Comparison of ENCODE assay signal across 7 cellular contexts in genomic region chr10:2315045-2315485, GRCh38.
DNase-seq lines count a peak whose midpoint lies in the region; TF ChIP-seq lines count a peak whose summit lies in the region.
"Not testable (repeated sequence)": the region's sequence is repeated elsewhere in the genome, so short reads cannot be mapped to it uniquely, and the experiment has no call there.

No MANE protein-coding gene starts in this region.

- intact Hi-C loops in esophagus muscularis mucosa (cut with DNase I); testis (cut with DNase I; ENCODE audit: low total_unique reads): not testable (repeated sequence)

- DNase-seq in DMS114 treated with DMSO at 0.1 percent for 48 hours (lab: John Stamatoyannopoulos, UW; ENCODE audit: unreplicated experiment) (peak; percentile 47), NCI-H2227 treated with DMSO at 0.1 percent for 48 hours (lab: John Stamatoyannopoulos, UW) (peak; percentile 2), NCI-H510A treated with DMSO at 0.1 percent for 48 hours (lab: John Stamatoyannopoulos, UW) (peak; percentile 14), SK-MEL-5 (ENCODE audit: low read depth, low spot score) (peak; percentile 54), esophagus muscularis mucosa (ENCODE audit: extremely low spot score) (peak; percentile 31), testis (peak; percentile 46)

- in situ Hi-C loops in SK-MEL-5 (cut with HindIII; ENCODE audit: low pct_unique_long_range_greater_than_20kb, low sequenced_read_pairs), result not testable (repeated sequence)

- not testable (repeated sequence) for TF ChIP-seq EP300 in Ishikawa (IDR thresholded peaks at IDR 0.05; ENCODE audit: borderline replicate concordance); esophagus muscularis mucosa (IDR thresholded peaks at IDR 0.05)

- H3K36me3 ChIP-seq in esophagus muscularis mucosa; testis (ENCODE audit: low read depth, missing control alignments): not testable (repeated sequence)

- H3K27me3 ChIP-seq in esophagus muscularis mucosa, testis: not testable (repeated sequence)

- not testable (repeated sequence) for TF ChIP-seq RAD21 in Ishikawa (IDR thresholded peaks at IDR 0.05; ENCODE audit: low read depth)

- TF ChIP-seq CTCF in esophagus muscularis mucosa (IDR thresholded peaks at IDR 0.05); testis (IDR thresholded peaks at IDR 0.05): not testable (repeated sequence)

- not testable (repeated sequence) for H3K4me3 ChIP-seq in esophagus muscularis mucosa
- H3K4me3 ChIP-seq in testis, result peak overlapping the region; percentile 31 to 45

- not testable (repeated sequence) for TF ChIP-seq POLR2A in esophagus muscularis mucosa (IDR thresholded peaks at IDR 0.05; ENCODE audit: low read depth); testis (IDR thresholded peaks at IDR 0.05)

- WGBS in esophagus muscularis mucosa, result 94% methylated on average over 12 of the region's 32 CpGs
- 63 to 75% methylated on average over 10 to 28 of the region's 32 CpGs for WGBS in testis, 2 donors

- not testable (repeated sequence) for H3K9me3 ChIP-seq in esophagus muscularis mucosa, testis

- H3K4me1 ChIP-seq in esophagus muscularis mucosa, testis: not testable (repeated sequence)

- H3K27ac ChIP-seq in esophagus muscularis mucosa (replicated peaks in 1 of 4); testis: not testable (repeated sequence)

TF ChIP-seq in Ishikawa, 13 proteins besides CTCF, POLR2A, EP300 and RAD21:
- peak; percentile 55; the same call in 1 of the 2 replicates for TF ChIP-seq USF1 (IDR thresholded peaks at IDR 0.05)
- TF ChIP-seq MAX (IDR thresholded peaks at IDR 0.05), result peak; percentile 62; the same call in 1 of the 2 replicates

Comparison
In these comparisons a context has a peak if more than half of its experiments do, and no peak if none do; other contexts are left out.
1. DNase-seq: peak in every context shown above with its lines; median percentile 54 in SK-MEL-5; 47 in DMS114 treated with DMSO at 0.1 percent for 48 hours; 46 in testis; 31 in esophagus muscularis mucosa; 14 in NCI-H510A treated with DMSO at 0.1 percent for 48 hours; 2 in NCI-H2227 treated with DMSO at 0.1 percent for 48 hours.